8 cellular contexts compared by ENCODE assay signal in the genomic region with DNA sequence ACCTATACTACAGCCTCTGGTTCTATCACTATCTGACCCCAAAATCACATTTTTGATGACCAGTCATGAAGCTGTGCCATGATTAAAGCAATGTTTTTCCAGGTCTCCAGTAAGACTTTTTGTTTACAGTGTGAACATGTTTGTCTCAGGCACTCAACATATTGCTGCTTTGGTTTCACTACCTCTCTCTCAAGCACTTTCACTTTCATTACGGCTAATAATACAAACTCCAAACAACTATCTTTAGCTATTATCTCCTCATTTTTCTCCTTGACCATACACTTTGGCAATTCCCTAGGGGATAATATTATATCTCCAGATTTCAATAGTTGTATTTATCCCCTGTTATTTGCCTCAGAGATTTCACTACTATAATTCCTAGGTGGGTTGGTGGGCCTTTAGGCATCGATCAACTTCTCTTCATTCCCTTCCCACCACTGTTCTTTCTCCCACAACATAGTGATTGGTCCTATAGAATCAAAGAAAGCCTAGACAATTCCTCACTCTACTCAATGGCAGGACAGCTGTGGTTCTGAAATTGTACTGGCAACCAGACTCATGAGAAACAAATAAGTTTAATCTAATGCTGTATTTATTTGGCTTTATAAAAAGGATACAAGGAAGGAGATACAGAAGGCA.
DNase-seq lines count a peak whose midpoint lies in the region; ATAC-seq, FAIRE-seq and TF ChIP-seq lines count a peak whose summit lies in the region.

No MANE protein-coding gene starts in this region.

- H3K4me2 ChIP-seq in OCI-LY7 (ENCODE audit: low read length) = peak overlapping the region; percentile 71

- TF ChIP-seq POLR2A in heart left ventricle (IDR thresholded peaks at IDR 0.05) = no peak

- POLR2A ChIA-PET in OCI-LY7 (lab: Charles Lee) = interaction anchor here (0.8 to 1.6 kb wide), 8 partner anchors 8 to 261 kb away, joined by 3 to 5 read pairs (median 3); partner anchors contain the start of gene ZWINT

- H3K9me3 ChIP-seq in heart left ventricle (peaks cover 0 to 2% (median 0%) of the 10 kb centered on the region in 12 donors), right atrium auricular region (no peaks in the 10 kb centered on the region), OCI-LY7 (ENCODE audit: low read length) (no peaks in the 10 kb centered on the region), pancreas (no peaks in the 10 kb centered on the region)

- peak overlapping the region; percentile 99 for H2AFZ ChIP-seq in OCI-LY7 (ENCODE audit: low read length)

- ATAC-seq in heart left ventricle (no peak), HG02973 (IDR thresholded peaks at IDR 0.05; ENCODE audit: unreplicated experiment) (peak; percentile 88), pancreas (peak in 3 of 4 donors; percentile 57 to 89 (median 82))

- H3K27ac ChIP-seq in heart left ventricle (no peak overlapping the region), right atrium auricular region (no peak overlapping the region), OCI-LY7 (ENCODE audit: low read depth, low read length, poor library complexity, severe bottlenecking) (peak overlapping the region; percentile 51), pancreas (peak overlapping the region in 2 of 4 donors; percentile 48 to 57)

- no TSS peak for BruUV-seq in OCI-LY7 (replicated peaks; lab: Mats Ljungman, UMichigan)

- H3K79me2 ChIP-seq in OCI-LY7 (ENCODE audit: insufficient read depth, low read depth, low read length) = no peaks in the 10 kb centered on the region

- no peak for FAIRE-seq in pancreas (lab: Jason Lieb, UNC)

- CTCF ChIA-PET in OCI-LY7 (lab: Charles Lee; ENCODE audit: unreplicated experiment) = no interaction called here

- H3K27me3 ChIP-seq in heart left ventricle (no peaks in the 10 kb centered on the region), right atrium auricular region (no peaks in the 10 kb centered on the region), pancreas (no peaks in the 10 kb centered on the region)

- H3K4me3 ChIP-seq in heart left ventricle (peak overlapping the region in 9 of 12 donors; percentile 0 to 42 (median 25)), right atrium auricular region (peak overlapping the region in 1 of 2 donors; percentile 13), OCI-LY7 (ENCODE audit: low read depth, low read length, poor library complexity, severe bottlenecking) (peak overlapping the region; percentile 46), pancreas (peak overlapping the region in 2 of 4 donors; percentile 2 to 26)

- H3K4me1 ChIP-seq in heart left ventricle = peaks cover 0 to 4% (median 0%) of the 10 kb centered on the region in 12 donors
- no peaks in the 10 kb centered on the region for H3K4me1 ChIP-seq in right atrium auricular region
- peaks cover 41% of the 10 kb centered on the region for H3K4me1 ChIP-seq in OCI-LY7 (ENCODE audit: insufficient read depth, low read length, poor library complexity, severe bottlenecking)
- peaks cover 0 to 4% (median 0%) of the 10 kb centered on the region in 3 donors for H3K4me1 ChIP-seq in pancreas

- 64 to 67% (median 66%) methylated on average over 2 of the region's 2 CpGs for WGBS in heart left ventricle, 4 donors
- 45 to 55% methylated on average over 2 of the region's 2 CpGs for WGBS in pancreas, 2 donors

- TF ChIP-seq CTCF in heart left ventricle (IDR thresholded peaks at IDR 0.05) (no peak), right atrium auricular region (IDR thresholded peaks at IDR 0.05) (no peak), OCI-LY7 (conservative IDR thresholded peaks at IDR 0.05; ENCODE audit: low read length) (no peak), pancreas (IDR thresholded peaks at IDR 0.05) (no peak)

- DNase-seq in heart left ventricle (no peak), right atrium auricular region (ENCODE audit: low spot score) (no peak), OCI-LY7 (ENCODE audit: low spot score) (peak; percentile 65), pancreas (no peak), cerebellar nuclear complex (lab: John Stamatoyannopoulos, UW) (no peak), NCI-H1417 treated with DMSO at 0.1 percent for 48 hours (lab: John Stamatoyannopoulos, UW) (no peak)
- no peak for DNase-seq in effector CD8-positive, alpha-beta T cell (lab: John Stamatoyannopoulos, UW)

- H3K9me2 ChIP-seq in OCI-LY7 (ENCODE audit: insufficient read depth, low read length) = no peaks in the 10 kb centered on the region

- H3K36me3 ChIP-seq in heart left ventricle (no peaks in the 10 kb centered on the region), right atrium auricular region (no peaks in the 10 kb centered on the region), OCI-LY7 (ENCODE audit: insufficient read depth, low read length) (0 out of 2 replicates have a peak, but pooled peaks cover 5% of the 10 kb centered on the region), pancreas (no peaks in the 10 kb centered on the region)

- H4K20me1 ChIP-seq in OCI-LY7 (ENCODE audit: insufficient read depth, low read length) = no peaks in the 10 kb centered on the region

- intact Hi-C loops in heart left ventricle (cut with DNase I) (no loop called here), OCI-LY7 (cut with micrococcal nuclease; ENCODE audit: unreplicated experiment) (no loop called here), pancreas (cut with DNase I) (no loop called here)

Comparison
In these comparisons a context has a peak if more than half of its experiments do, and no peak if none do; other contexts are left out.
1. ATAC-seq: peak in HG02973 (single experiment) and pancreas (3 of 4); none in heart left ventricle (0 of 4).